ENCODE assay signal across 9 cellular contexts in genomic region chr3:155394240-155394639, GRCh38.
"Had no signal": no experiment of that assay in that cellular context is flagged by ENCODE, and none has a peak within 500 bp of the region (broad histone marks: within the 10 kb centered on the region; RNA-seq: fewer than 3 reads in every experiment).

No MANE protein-coding gene starts in this region.

- H3K4me2 ChIP-seq: GM23338, KMS-11 had no signal

- H3K27ac ChIP-seq: KMS-11 had no signal

- DNase-seq: H7, HFFc6, Karpas-422, KBM-7 had no signal

- ATAC-seq: GM23338, HCT116 had no signal

- H3K36me3 ChIP-seq: HAP-1 had no signal

- H3K4me3 ChIP-seq: GM23338, HAP-1 had no signal

- H3K9ac ChIP-seq: KMS-11 had no signal

- H2AFZ ChIP-seq: GM23338 had no signal

- FAIRE-seq: HTR-8/SVneo had no signal
